ENCODE assay signal across 27 cellular contexts in the genomic region with DNA sequence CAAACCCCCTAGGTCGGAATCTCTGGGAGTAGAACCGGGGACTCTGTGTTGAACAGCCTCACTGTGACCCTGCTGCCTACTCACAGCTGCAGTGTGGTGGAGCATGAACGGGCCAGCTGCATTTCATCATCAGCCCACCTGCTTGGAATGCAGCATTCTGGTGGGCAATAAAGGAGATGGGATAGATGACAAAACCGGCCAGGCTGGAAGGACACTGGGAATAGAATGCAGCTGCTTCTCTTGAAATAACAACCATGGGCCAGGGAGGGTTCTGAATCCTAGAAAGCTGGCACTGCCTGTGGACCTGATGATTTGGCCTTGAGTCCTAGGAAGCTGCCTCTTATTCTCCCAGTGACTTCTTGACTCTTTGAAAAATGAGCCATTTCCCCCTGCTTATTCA. TPM values are rescaled to one million over a fixed set of nuclear protein-coding genes. Genes with fewer than 3 reads are reported as not detected.
DNase-seq lines count a peak whose midpoint lies in the region; ATAC-seq, FAIRE-seq and TF ChIP-seq lines count a peak whose summit lies in the region.
"Had no signal": no experiment of that assay in that cellular context is flagged by ENCODE, and none has a peak within 500 bp of the region (broad histone marks: within the 10 kb centered on the region; RNA-seq: fewer than 3 reads in every experiment).

No MANE protein-coding gene starts in this region.

- H3K79me2 ChIP-seq in H9 (ENCODE audit: insufficient read depth, low read length) (no peaks in the 10 kb centered on the region), osteoblast (ENCODE audit: insufficient read depth, low read length) (no peaks in the 10 kb centered on the region)
- H3K79me2 ChIP-seq: parathyroid adenoma had no signal

- no peak overlapping the region for H2AK5ac ChIP-seq in H9 (ENCODE audit: insufficient read length, low read length)

- H3K4me2 ChIP-seq in A549 (no peak overlapping the region), H9 (ENCODE audit: insufficient read depth, insufficient read length, low read length) (peak overlapping the region; percentile 6), osteoblast (ENCODE audit: insufficient read depth, low read length) (no peak overlapping the region)

- FAIRE-seq in A549 (lab: Jason Lieb, UNC) = peak; percentile 39

- no peak overlapping the region for H2BK120ac ChIP-seq in H9 (ENCODE audit: low read depth, low read length, poor library complexity, severe bottlenecking)

- H3K4me1 Mint-ChIP-seq in H9 = peaks cover 33% of the 10 kb centered on the region in 2 experiments
- H3K4me1 Mint-ChIP-seq: activated CD8-positive, alpha-beta memory T cell treated with anti-CD3 and anti-CD28 coated beads, Interleukin-2, amount 10 ng/mL, durations not matched to agents 7 days and 5 days; naive thymus-derived CD4-positive, alpha-beta T cell had no signal

- no peak overlapping the region for H2BK20ac ChIP-seq in H9 (ENCODE audit: low read depth, low read length, poor library complexity, severe bottlenecking)

- 0 out of 3 replicates have a peak, but pooled peaks cover 4% of the 10 kb centered on the region for H3K9me3 ChIP-seq in A549
- no peaks in the 10 kb centered on the region for H3K9me3 ChIP-seq in H9 (ENCODE audit: control insufficient read depth, low read depth, low read length)
- H3K9me3 ChIP-seq in iPS-18a (ENCODE audit: control insufficient read depth, low read depth, low read length) = no peaks in the 10 kb centered on the region
- no peaks in the 10 kb centered on the region for H3K9me3 ChIP-seq in osteoblast (ENCODE audit: low read depth, low read length)
- H3K9me3 ChIP-seq: BE2C, heart right ventricle, suprapubic skin, uterus had no signal

- no peak overlapping the region for H3K18ac ChIP-seq in H9 (ENCODE audit: insufficient read length, low read depth, low read length)

- DNase-seq in A549 (ENCODE audit: low read depth in 1 of 2, low spot score in 1 of 2) (no peak), H9 (peak; percentile 75), dermis blood vessel endothelial cell (peak; percentile 39), osteoblast (ENCODE audit: insufficient read length, low spot score, missing footprints) (no peak), cerebellar cortex (ENCODE audit: low spot score) (no peak)
- DNase-seq in activated CD4-positive, alpha-beta T cell treated with anti-CD3 and anti-CD28 coated beads, Interleukin-2, amount 50 U/mL, for 48 hours = no peak
- DNase-seq: activated CD4-positive, alpha-beta T cell treated with anti-CD3 and anti-CD28 coated beads for 48 hours; activated CD8-positive, alpha-beta memory T cell treated with anti-CD3 and anti-CD28 coated beads, Interleukin-2, amount 10 ng/mL, durations not matched to agents 7 days and 5 days; BE2C; GDM1; heart right ventricle; kidney glomerular epithelial cell; mammary epithelial cell; naive thymus-derived CD4-positive, alpha-beta T cell; NCI-H2029; NCI-H526 treated with DMSO at 0.1 percent for 48 hours; SW 1271; uterus had no signal

- H3K27me3 ChIP-seq in H9 (ENCODE audit: insufficient read depth, low read length) (no peaks in the 10 kb centered on the region), iPS-18a (ENCODE audit: control insufficient read depth, insufficient read depth, low read length) (no peaks in the 10 kb centered on the region), osteoblast (ENCODE audit: insufficient read depth, low read length) (no peaks in the 10 kb centered on the region)
- H3K27me3 ChIP-seq: heart right ventricle, suprapubic skin, uterus had no signal

- no peaks in the 10 kb centered on the region for H3K36me3 ChIP-seq in iPS-18a (ENCODE audit: control insufficient read depth, low read depth, low read length)
- peaks cover 20% of the 10 kb centered on the region for H3K36me3 ChIP-seq in osteoblast (ENCODE audit: insufficient read depth, low read length)
- H3K36me3 ChIP-seq: BE2C, uterus had no signal

- TF ChIP-seq EP300 in A549 (IDR thresholded peaks at IDR 0.05) = no peak

- no peak overlapping the region for H2AFZ ChIP-seq in H9 (ENCODE audit: low read length)
- H2AFZ ChIP-seq in osteoblast (ENCODE audit: low read length) = no peak overlapping the region
- H2AFZ ChIP-seq: parathyroid adenoma had no signal

- WGBS in A549 (ENCODE audit: missing lambda C conversion rate) = 87% methylated on average over 4 of the region's 4 CpGs
- no CpG with 5 or more reads among the region's 4 CpGs for WGBS in H9 (ENCODE audit: extremely low coverage, insufficient read length, low lambda C conversion rate)

- peaks cover 0 to 9% (median 4%) of the 10 kb centered on the region in 3 experiments; a peak in 6 of 7 replicates for H3K36me3 Mint-ChIP-seq in H9 (ENCODE audit: insufficient read depth in 1 of 3, low read depth in 3 of 3)
- H3K36me3 Mint-ChIP-seq: activated CD8-positive, alpha-beta memory T cell treated with anti-CD3 and anti-CD28 coated beads, Interleukin-2, amount 10 ng/mL, durations not matched to agents 7 days and 5 days; activated naive CD4-positive, alpha-beta T cell treated with anti-CD3 and anti-CD28 coated beads, Interleukin-2, amount 50 U/mL, for 72 hours; naive thymus-derived CD4-positive, alpha-beta T cell had no signal

- ATAC-seq in A549 (no peak), GM19328 (IDR thresholded peaks at IDR 0.05; ENCODE audit: unreplicated experiment) (no peak)
- ATAC-seq: activated CD8-positive, alpha-beta memory T cell treated with anti-CD3 and anti-CD28 coated beads, Interleukin-2, amount 10 ng/mL, durations not matched to agents 7 days and 5 days; activated naive CD4-positive, alpha-beta T cell treated with anti-CD3 and anti-CD28 coated beads, Interleukin-2, amount 50 U/mL, for 72 hours; heart right ventricle; naive thymus-derived CD4-positive, alpha-beta T cell; Right ventricle myocardium inferior; sciatic nerve had no signal

- TF ChIP-seq CTCF in A549 (IDR thresholded peaks at IDR 0.05) (no peak), H9 (conservative IDR thresholded peaks at IDR 0.05) (no peak), osteoblast (IDR thresholded peaks at IDR 0.05; ENCODE audit: extremely low read depth, low read depth, low read length) (no peak)

- H4K20me1 ChIP-seq in H9 (ENCODE audit: control insufficient read depth, insufficient read depth, insufficient read length) (no peaks in the 10 kb centered on the region), osteoblast (ENCODE audit: insufficient read depth, low read length) (no peaks in the 10 kb centered on the region)

- peak overlapping the region in 2 of 3 experiments; percentile 13 to 23; a peak in 3 of 7 replicates for H3K27ac Mint-ChIP-seq in H9
- H3K27ac Mint-ChIP-seq: activated CD8-positive, alpha-beta memory T cell treated with anti-CD3 and anti-CD28 coated beads, Interleukin-2, amount 10 ng/mL, durations not matched to agents 7 days and 5 days; activated naive CD4-positive, alpha-beta T cell treated with anti-CD3 and anti-CD28 coated beads, Interleukin-2, amount 50 U/mL, for 72 hours; activated T-helper 1 cell treated with anti-CD3 and anti-CD28 coated beads, Interleukin-12 subunit alpha, Interleukin-12 subunit beta, Interleukin-2, Interleukin-4 antibody, amounts not matched to agents 30 ng/mL and 10 ng/mL and 1 ng/mL, durations not matched to agents 14 hours and 24 hours and 36 hours; naive thymus-derived CD4-positive, alpha-beta T cell had no signal

- H3K9ac ChIP-seq in H9 (ENCODE audit: extremely low read depth, insufficient read length, low read length) (no peak overlapping the region), iPS-18a (ENCODE audit: low read length) (no peak overlapping the region)
- H3K9ac ChIP-seq: parathyroid adenoma had no signal

- no peak overlapping the region for H3K4ac ChIP-seq in H9 (ENCODE audit: low read depth, low read length)

- H3T11ph ChIP-seq in H9 (ENCODE audit: low read length) = no peak overlapping the region

- no peak overlapping the region; a peak in 1 of 5 replicates for H3K4me3 Mint-ChIP-seq in H9
- H3K4me3 Mint-ChIP-seq: activated CD8-positive, alpha-beta memory T cell treated with anti-CD3 and anti-CD28 coated beads, Interleukin-2, amount 10 ng/mL, durations not matched to agents 7 days and 5 days; activated T-helper 1 cell treated with anti-CD3 and anti-CD28 coated beads, Interleukin-12 subunit alpha, Interleukin-12 subunit beta, Interleukin-2, Interleukin-4 antibody, amounts not matched to agents 30 ng/mL and 10 ng/mL and 1 ng/mL, durations not matched to agents 14 hours and 24 hours and 36 hours; naive thymus-derived CD4-positive, alpha-beta T cell had no signal

- no peaks in the 10 kb centered on the region for H3K23me2 ChIP-seq in H9 (ENCODE audit: insufficient read length, low read depth, low read length, poor library complexity, severe bottlenecking)

- CTCF ChIA-PET in A549 (lab: Yijun Ruan, JAX) = interaction anchor here (0.8 to 1.4 kb wide), 4 partner anchors 12 to 77 kb away, joined by 3 to 4 read pairs (median 4); no protein-coding TSS in a partner anchor

- no peak overlapping the region for H2BK5ac ChIP-seq in H9 (ENCODE audit: insufficient read length, low read length)

- H4K5ac ChIP-seq in H9 (ENCODE audit: insufficient read length, low read depth, low read length) = no peak overlapping the region

- H3K27ac ChIP-seq in A549 (no peak overlapping the region), H9 (ENCODE audit: insufficient read length, low read depth, low read length) (no peak overlapping the region), iPS-18a (ENCODE audit: low read length) (no peak overlapping the region), osteoblast (ENCODE audit: low read depth, low read length) (no peak overlapping the region)
- H3K27ac ChIP-seq: heart right ventricle, parathyroid adenoma, suprapubic skin, uterus had no signal

- no peaks in the 10 kb centered on the region for H3K79me1 ChIP-seq in H9 (ENCODE audit: insufficient read depth, low read depth, low read length, poor library complexity, severe bottlenecking)

- H2BK12ac ChIP-seq in H9 (ENCODE audit: insufficient read length, low read depth, low read length) = no peak overlapping the region

- TF ChIP-seq RAD21 in A549 (conservative IDR thresholded peaks at IDR 0.05 in 1 of 2, IDR thresholded peaks at IDR 0.05 in 1 of 2) = no peak

- H3K27me3 Mint-ChIP-seq in H9 (ENCODE audit: low read depth) = no peaks in the 10 kb centered on the region; the same call in 1 of the 2 replicates

- H3K9me3 Mint-ChIP-seq in H9 = peaks cover 4 to 7% of the 10 kb centered on the region in 2 experiments; a peak in 4 of 5 replicates
- H3K9me3 Mint-ChIP-seq: activated naive CD4-positive, alpha-beta T cell treated with anti-CD3 and anti-CD28 coated beads, Interleukin-2, amount 50 U/mL, for 72 hours; activated T-helper 1 cell treated with anti-CD3 and anti-CD28 coated beads, Interleukin-12 subunit alpha, Interleukin-12 subunit beta, Interleukin-2, Interleukin-4 antibody, amounts not matched to agents 30 ng/mL and 10 ng/mL and 1 ng/mL, durations not matched to agents 14 hours and 24 hours and 36 hours; naive thymus-derived CD4-positive, alpha-beta T cell had no signal

- no peak overlapping the region for H4K91ac ChIP-seq in H9 (ENCODE audit: insufficient read length, low read depth, low read length)

- H3K14ac ChIP-seq in H9 (ENCODE audit: insufficient read depth, low read length) = no peak overlapping the region

- H3K23ac ChIP-seq in H9 (ENCODE audit: insufficient read length, low read depth, low read length) = no peak overlapping the region

- H2BK15ac ChIP-seq in H9 (ENCODE audit: low read depth, low read length) = no peak overlapping the region

- POLR2A ChIA-PET in A549 (lab: Yijun Ruan, JAX) = no interaction called here

- TF ChIP-seq POLR2A in A549 (IDR thresholded peaks at IDR 0.05; ENCODE audit: low read length) = no peak

- H3K4me3 ChIP-seq in A549 = no peak overlapping the region
- peak overlapping the region; percentile 3 for H3K4me3 ChIP-seq in iPS-18a (ENCODE audit: low read length)
- no peak overlapping the region for H3K4me3 ChIP-seq in osteoblast (ENCODE audit: insufficient read depth, low read length)
- H3K4me3 ChIP-seq: heart right ventricle, suprapubic skin, uterus had no signal

- H3K4me1 ChIP-seq in A549 (no peaks in the 10 kb centered on the region), H9 (ENCODE audit: insufficient read depth, low read length) (peaks cover 13% of the 10 kb centered on the region; the same call in 1 of the 2 replicates), iPS-18a (ENCODE audit: control insufficient read depth, low read depth, low read length) (peaks cover 21% of the 10 kb centered on the region), osteoblast (ENCODE audit: insufficient read depth, low read length) (peaks cover 6% of the 10 kb centered on the region)
- H3K4me1 ChIP-seq: BE2C, heart right ventricle, parathyroid adenoma, suprapubic skin, uterus had no signal

- no peak overlapping the region for H4K8ac ChIP-seq in H9 (replicated peaks; ENCODE audit: insufficient read length, low read depth, low read length)

- H3K56ac ChIP-seq in H9 (ENCODE audit: insufficient read length, low read depth, low read length) = no peak overlapping the region

RNA-seq across cellular contexts. Expression of gene CFAP97D1, which starts 23.5 kb away (rescaled TPM):
- polyA plus RNA-seq in A549 (2011; rRNA removed) (0.04 TPM in 1 of 2 replicates, not detected in the other), A549 (2017; fragmentation: RNase III; extraction: RNeasy Plus Mini Kit Qiagen cat#74134 plus additional on column Dnase treatment) (0.03 to 0.04 TPM in 2 of 3 replicates, not detected in the other)
- polyA plus RNA-seq in A549 (2012; cell fraction: cytosol; rRNA removed) = 0.01 TPM in 2 replicates
- 0.02 TPM in 1 of 2 replicates, not detected in the other for polyA plus RNA-seq in A549 (2012; cell fraction: nucleus; rRNA removed)
- polyA minus RNA-seq in A549 (2011; rRNA and poly(A)+ RNA removed) = not detected in 2 replicates
- total RNA-seq in H9 (2021) (not detected in 2 replicates), dermis blood vessel endothelial cell (not detected in 2 replicates), osteoblast (under 0.01 TPM in 1 of 2 replicates, not detected in the other)
- total RNA-seq: A172; activated CD8-positive, alpha-beta memory T cell treated with anti-CD3 and anti-CD28 coated beads, Interleukin-2, amount 10 ng/mL, durations not matched to agents 7 days and 5 days; activated naive CD4-positive, alpha-beta T cell treated with anti-CD3 and anti-CD28 coated beads, Interleukin-2, amount 50 U/mL, for 72 hours; activated T-helper 1 cell treated with anti-CD3 and anti-CD28 coated beads, Interleukin-12 subunit alpha, Interleukin-12 subunit beta, Interleukin-2, Interleukin-4 antibody, amounts not matched to agents 30 ng/mL and 10 ng/mL and 1 ng/mL, durations not matched to agents 14 hours and 24 hours and 36 hours; naive thymus-derived CD4-positive, alpha-beta T cell; Right ventricle myocardium inferior; sciatic nerve; uterus had no signal
- polyA plus RNA-seq: heart right ventricle; naive thymus-derived CD4-positive, alpha-beta T cell had no signal

RNA-seq across cellular contexts. Expression of gene DUSP3, which starts 25.0 kb away (rescaled TPM):
- 60.2 and 62.2 TPM in 2 replicates for polyA plus RNA-seq in A549 (2011; rRNA removed)
- 46.2 and 54.5 TPM in 2 replicates for polyA plus RNA-seq in A549 (2012; cell fraction: cytosol; rRNA removed)
- 46.7 and 58.3 TPM in 2 replicates for polyA plus RNA-seq in A549 (2012; cell fraction: nucleus; rRNA removed)
- 54.7 to 60.0 TPM (median 57.2 TPM) in 3 replicates for polyA plus RNA-seq in A549 (2017; fragmentation: RNase III; extraction: RNeasy Plus Mini Kit Qiagen cat#74134 plus additional on column Dnase treatment)
- polyA minus RNA-seq in A549 (2011; rRNA and poly(A)+ RNA removed) = 58.8 and 70.6 TPM in 2 replicates
- 16.9 and 17.6 TPM in 2 replicates for total RNA-seq in H9 (2021)
- 73.0 and 73.5 TPM in 2 replicates for total RNA-seq in dermis blood vessel endothelial cell
- 67.8 and 68.8 TPM in 2 replicates for total RNA-seq in osteoblast

RNA-seq across cellular contexts. Expression of gene MPP3, which starts 29.2 kb away (rescaled TPM):
- 15.5 and 20.3 TPM in 2 replicates for polyA plus RNA-seq in A549 (2011; rRNA removed)
- polyA plus RNA-seq in A549 (2012; cell fraction: cytosol; rRNA removed) = 22.5 and 23.2 TPM in 2 replicates
- 121 and 123 TPM in 2 replicates for polyA plus RNA-seq in A549 (2012; cell fraction: nucleus; rRNA removed)
- polyA plus RNA-seq in A549 (2017; fragmentation: RNase III; extraction: RNeasy Plus Mini Kit Qiagen cat#74134 plus additional on column Dnase treatment) = 21.4 to 27.4 TPM (median 25.3 TPM) in 3 replicates
- 11.6 and 14.8 TPM in 2 replicates for polyA minus RNA-seq in A549 (2011; rRNA and poly(A)+ RNA removed)
- total RNA-seq in H9 (2021) = 5.7 and 6.9 TPM in 2 replicates
- 3.0 and 4.9 TPM in 2 replicates for total RNA-seq in dermis blood vessel endothelial cell
- 6.2 and 7.1 TPM in 2 replicates for total RNA-seq in osteoblast
- total RNA-seq: activated CD8-positive, alpha-beta memory T cell treated with anti-CD3 and anti-CD28 coated beads, Interleukin-2, amount 10 ng/mL, durations not matched to agents 7 days and 5 days had no signal
- polyA plus RNA-seq: naive thymus-derived CD4-positive, alpha-beta T cell had no signal

RNA-seq across cellular contexts. Expression of gene CD300LG, which starts 43.2 kb away (rescaled TPM):
- polyA plus RNA-seq in A549 (2011; rRNA removed) = not detected in 2 replicates
- polyA plus RNA-seq in A549 (2012; cell fraction: cytosol; rRNA removed) = 0.03 TPM in 1 of 2 replicates, not detected in the other
- not detected in 2 replicates for polyA plus RNA-seq in A549 (2012; cell fraction: nucleus; rRNA removed)
- not detected in 3 replicates for polyA plus RNA-seq in A549 (2017; fragmentation: RNase III; extraction: RNeasy Plus Mini Kit Qiagen cat#74134 plus additional on column Dnase treatment)
- polyA minus RNA-seq in A549 (2011; rRNA and poly(A)+ RNA removed) = not detected in 2 replicates
- total RNA-seq in H9 (2021) = not detected in 2 replicates
- 0.05 and 0.34 TPM in 2 replicates for total RNA-seq in dermis blood vessel endothelial cell
- not detected in 2 replicates for total RNA-seq in osteoblast
- total RNA-seq: A172; activated CD8-positive, alpha-beta memory T cell treated with anti-CD3 and anti-CD28 coated beads, Interleukin-2, amount 10 ng/mL, durations not matched to agents 7 days and 5 days; activated naive CD4-positive, alpha-beta T cell treated with anti-CD3 and anti-CD28 coated beads, Interleukin-2, amount 50 U/mL, for 72 hours; activated T-helper 1 cell treated with anti-CD3 and anti-CD28 coated beads, Interleukin-12 subunit alpha, Interleukin-12 subunit beta, Interleukin-2, Interleukin-4 antibody, amounts not matched to agents 30 ng/mL and 10 ng/mL and 1 ng/mL, durations not matched to agents 14 hours and 24 hours and 36 hours; mammary epithelial cell; naive thymus-derived CD4-positive, alpha-beta T cell had no signal
- polyA plus RNA-seq: naive thymus-derived CD4-positive, alpha-beta T cell had no signal

RNA-seq across cellular contexts. Expression of gene SOST, which starts 45.2 kb away (rescaled TPM):
- polyA plus RNA-seq in A549 (2011; rRNA removed) (0.03 TPM in 1 of 2 replicates, not detected in the other), A549 (2017; fragmentation: RNase III; extraction: RNeasy Plus Mini Kit Qiagen cat#74134 plus additional on column Dnase treatment) (0.05 to 0.07 TPM (median 0.05 TPM) in 3 replicates)
- polyA plus RNA-seq in A549 (2012; cell fraction: cytosol; rRNA removed) = 0.03 and 0.09 TPM in 2 replicates
- not detected in 2 replicates for polyA plus RNA-seq in A549 (2012; cell fraction: nucleus; rRNA removed)
- not detected in 2 replicates for polyA minus RNA-seq in A549 (2011; rRNA and poly(A)+ RNA removed)
- total RNA-seq in H9 (2021) (not detected in 2 replicates), dermis blood vessel endothelial cell (0.05 TPM in 1 of 2 replicates, not detected in the other), osteoblast (not detected in 2 replicates)
- total RNA-seq: activated CD8-positive, alpha-beta memory T cell treated with anti-CD3 and anti-CD28 coated beads, Interleukin-2, amount 10 ng/mL, durations not matched to agents 7 days and 5 days; activated naive CD4-positive, alpha-beta T cell treated with anti-CD3 and anti-CD28 coated beads, Interleukin-2, amount 50 U/mL, for 72 hours; activated T-helper 1 cell treated with anti-CD3 and anti-CD28 coated beads, Interleukin-12 subunit alpha, Interleukin-12 subunit beta, Interleukin-2, Interleukin-4 antibody, amounts not matched to agents 30 ng/mL and 10 ng/mL and 1 ng/mL, durations not matched to agents 14 hours and 24 hours and 36 hours; mammary epithelial cell; naive thymus-derived CD4-positive, alpha-beta T cell; Right ventricle myocardium inferior; sciatic nerve; suprapubic skin; uterus had no signal
- polyA plus RNA-seq: mammary epithelial cell; naive thymus-derived CD4-positive, alpha-beta T cell had no signal

Comparison
In these comparisons a context has a peak if more than half of its experiments do, and no peak if none do; other contexts are left out.
1. DNase-seq: peak in H9 (single experiment) and dermis blood vessel endothelial cell (single experiment); none in A549 (0 of 2), osteoblast (single experiment), activated CD4-positive, alpha-beta T cell treated with anti-CD3 and anti-CD28 coated beads, Interleukin-2, amount 50 U/mL, for 48 hours (0 of 2) and cerebellar cortex (single experiment).